19 cellular contexts compared by ENCODE assay signal in genomic region chr3:86987421-86987715, GRCh38. TPM values are rescaled to one million over a fixed set of nuclear protein-coding genes. Genes with fewer than 3 reads are reported as not detected.
A peak's percentile ranks its signal among the peaks of the same experiment; 100 is the strongest.
DNase-seq lines count a peak whose midpoint lies in the region; ATAC-seq, FAIRE-seq and TF ChIP-seq lines count a peak whose summit lies in the region.
"Had no signal": no experiment of that assay in that cellular context is flagged by ENCODE, and none has a peak within 500 bp of the region (broad histone marks: within the 10 kb centered on the region; RNA-seq: fewer than 3 reads in every experiment).

No MANE protein-coding gene starts in this region.

- H3K4me1 ChIP-seq in muscle layer of duodenum (ENCODE audit: control insufficient read depth in 1 of 2, insufficient read depth in 2 of 2, low read length in 2 of 2) (peaks cover 3 to 9% of the 10 kb centered on the region in 2 donors), tibial nerve (peaks cover 0 to 57% (median 6%) of the 10 kb centered on the region in 4 donors)

- H3K4me1 Mint-ChIP-seq in chondrocyte (ENCODE audit: low read depth): peaks cover 73% of the 10 kb centered on the region
- H3K4me1 Mint-ChIP-seq in stimulated activated naive CD8-positive, alpha-beta T cell treated with anti-CD3 and anti-CD28 coated beads, Interleukin-15, amount 100 ng/mL, for 72 hours: peaks cover 7% of the 10 kb centered on the region

- TF ChIP-seq POLR2A in H54 (IDR thresholded peaks at IDR 0.05; ENCODE audit: low read depth, low read length): no peak
- no peak for TF ChIP-seq POLR2A in tibial nerve (IDR thresholded peaks at IDR 0.05)

- no peak for ATAC-seq in stimulated activated naive CD8-positive, alpha-beta T cell treated with anti-CD3 and anti-CD28 coated beads, Interleukin-15, amount 100 ng/mL, for 72 hours
- ATAC-seq in esophagus mucosa: no peak
- ATAC-seq: effector memory CD8-positive, alpha-beta T cell; WTC11 had no signal

- peak; percentile 45 for FAIRE-seq in H54 (lab: Jason Lieb, UNC)

- no peaks in the 10 kb centered on the region for H3K9me3 Mint-ChIP-seq in chondrocyte (ENCODE audit: low read depth)
- H3K9me3 Mint-ChIP-seq in stimulated activated naive CD8-positive, alpha-beta T cell treated with anti-CD3 and anti-CD28 coated beads, Interleukin-15, amount 100 ng/mL, for 72 hours: no peaks in the 10 kb centered on the region
- H3K9me3 Mint-ChIP-seq: effector memory CD8-positive, alpha-beta T cell; WTC11 had no signal

- peaks cover 13% of the 10 kb centered on the region for H3K36me3 Mint-ChIP-seq in chondrocyte (ENCODE audit: low read depth)
- H3K36me3 Mint-ChIP-seq: WTC11 had no signal

- peaks cover 0 to 5% of the 10 kb centered on the region in 2 donors for H3K36me3 ChIP-seq in muscle layer of duodenum (ENCODE audit: control insufficient read depth in 1 of 2, insufficient read depth in 2 of 2, low read length in 2 of 2)
- H3K36me3 ChIP-seq in tibial nerve: no peaks in the 10 kb centered on the region
- H3K36me3 ChIP-seq: cardiac muscle cell had no signal

- TF ChIP-seq CTCF in chondrocyte (IDR thresholded peaks at IDR 0.05) (no peak), tibial nerve (IDR thresholded peaks at IDR 0.05) (no peak)

- H3K27ac Mint-ChIP-seq in chondrocyte (ENCODE audit: unreplicated experiment): peak overlapping the region; percentile 88
- no peak overlapping the region for H3K27ac Mint-ChIP-seq in stimulated activated naive CD8-positive, alpha-beta T cell treated with anti-CD3 and anti-CD28 coated beads, Interleukin-15, amount 100 ng/mL, for 72 hours
- H3K27ac Mint-ChIP-seq: effector memory CD8-positive, alpha-beta T cell; WTC11 had no signal

- peak overlapping the region; percentile 33 for H3K27ac ChIP-seq in muscle layer of duodenum (ENCODE audit: low read length)
- peak overlapping the region; percentile 26 to 98 (median 94) for H3K27ac ChIP-seq in tibial nerve
- H3K27ac ChIP-seq: cardiac muscle cell had no signal

- peaks cover 7% of the 10 kb centered on the region for H3K27me3 ChIP-seq in muscle layer of duodenum (ENCODE audit: low read depth, low read length)
- no peaks in the 10 kb centered on the region for H3K27me3 ChIP-seq in tibial nerve

- TF ChIP-seq EP300 in tibial nerve (IDR thresholded peaks at IDR 0.05): no peak

- peak overlapping the region; percentile 86 for H3K4me3 Mint-ChIP-seq in chondrocyte (ENCODE audit: unreplicated experiment)
- no peak overlapping the region for H3K4me3 Mint-ChIP-seq in stimulated activated naive CD8-positive, alpha-beta T cell treated with anti-CD3 and anti-CD28 coated beads, Interleukin-15, amount 100 ng/mL, for 72 hours
- H3K4me3 Mint-ChIP-seq: effector memory CD8-positive, alpha-beta T cell; WTC11 had no signal

- H3K4me3 ChIP-seq in muscle layer of duodenum (ENCODE audit: low read depth in 1 of 2, low read length in 2 of 2): peak overlapping the region in 1 of 2 donors; percentile 27
- H3K4me3 ChIP-seq in tibial nerve: peak overlapping the region in 3 of 4 donors; percentile 13 to 69 (median 16)
- H3K4me3 ChIP-seq: cardiac muscle cell had no signal

- H3K9me3 ChIP-seq in muscle layer of duodenum (ENCODE audit: control insufficient read depth in 1 of 2, low read length in 2 of 2) (no peaks in the 10 kb centered on the region), tibial nerve (no peaks in the 10 kb centered on the region)

- WGBS in tibial nerve, 2 donors: 48 to 61% methylated on average over 1 of the region's 1 CpG

- DNase-seq in H54 (ENCODE audit: insufficient read length, low spot score) (no peak), chondrocyte (ENCODE audit: low spot score) (no peak), tibial nerve (ENCODE audit: low spot score in 2 of 2) (no peak), NCI-H2107 treated with DMSO at 0.1 percent for 48 hours (lab: John Stamatoyannopoulos, UW; ENCODE audit: unreplicated experiment) (no peak), Kasumi-1 (lab: John Stamatoyannopoulos, UW) (no peak)
- no peak for DNase-seq in stimulated activated naive CD8-positive, alpha-beta T cell treated with anti-CD3 and anti-CD28 coated beads, Interleukin-15, amount 100 ng/mL, for 72 hours
- DNase-seq: activated gamma-delta T cell treated with Interleukin-2 at 50 U/mL for 16 hours; C1 segment of cervical spinal cord; DND-41; effector memory CD8-positive, alpha-beta T cell; H7; head of caudate nucleus; islet precursor cell; MV-4-11; NCI-H2081 treated with DMSO at 0.1 percent for 48 hours had no signal

- no peaks in the 10 kb centered on the region for H3K27me3 Mint-ChIP-seq in chondrocyte (ENCODE audit: low read depth)
- H3K27me3 Mint-ChIP-seq in stimulated activated naive CD8-positive, alpha-beta T cell treated with anti-CD3 and anti-CD28 coated beads, Interleukin-15, amount 100 ng/mL, for 72 hours: peaks cover 32% of the 10 kb centered on the region

RNA-seq across cellular contexts. Expression of gene VGLL3, which starts 3.6 kb away (rescaled TPM):
- total RNA-seq in chondrocyte: 170 to 405 TPM (median 177 TPM) in 3 replicates
- 10 to 100 TPM; 54.3 to 81.5 (median 61.2) TPM for total RNA-seq in tibial nerve
- 1.6 TPM for total RNA-seq in esophagus mucosa

Comparison
In these comparisons a context has a peak if more than half of its experiments do, and no peak if none do; other contexts are left out.
1. RNA of gene VGLL3, which starts 3.6 kb away (total RNA-seq): 170 to 405 TPM in chondrocyte and 54.3 to 81.5 TPM in tibial nerve; 1.6 TPM in esophagus mucosa (single experiment); every median in the first group is over 10 times any median in the second.